ENCODE assay signal across 1 cellular context in genomic region chr2:201270293-201271001, GRCh38.
TF ChIP-seq lines count a peak whose summit lies in the region.

No MANE protein-coding gene starts in this region.

TF ChIP-seq in GM12878, 131 proteins besides CTCF, POLR2A, EP300 and RAD21:
- TF ChIP-seq, protein P1, sequence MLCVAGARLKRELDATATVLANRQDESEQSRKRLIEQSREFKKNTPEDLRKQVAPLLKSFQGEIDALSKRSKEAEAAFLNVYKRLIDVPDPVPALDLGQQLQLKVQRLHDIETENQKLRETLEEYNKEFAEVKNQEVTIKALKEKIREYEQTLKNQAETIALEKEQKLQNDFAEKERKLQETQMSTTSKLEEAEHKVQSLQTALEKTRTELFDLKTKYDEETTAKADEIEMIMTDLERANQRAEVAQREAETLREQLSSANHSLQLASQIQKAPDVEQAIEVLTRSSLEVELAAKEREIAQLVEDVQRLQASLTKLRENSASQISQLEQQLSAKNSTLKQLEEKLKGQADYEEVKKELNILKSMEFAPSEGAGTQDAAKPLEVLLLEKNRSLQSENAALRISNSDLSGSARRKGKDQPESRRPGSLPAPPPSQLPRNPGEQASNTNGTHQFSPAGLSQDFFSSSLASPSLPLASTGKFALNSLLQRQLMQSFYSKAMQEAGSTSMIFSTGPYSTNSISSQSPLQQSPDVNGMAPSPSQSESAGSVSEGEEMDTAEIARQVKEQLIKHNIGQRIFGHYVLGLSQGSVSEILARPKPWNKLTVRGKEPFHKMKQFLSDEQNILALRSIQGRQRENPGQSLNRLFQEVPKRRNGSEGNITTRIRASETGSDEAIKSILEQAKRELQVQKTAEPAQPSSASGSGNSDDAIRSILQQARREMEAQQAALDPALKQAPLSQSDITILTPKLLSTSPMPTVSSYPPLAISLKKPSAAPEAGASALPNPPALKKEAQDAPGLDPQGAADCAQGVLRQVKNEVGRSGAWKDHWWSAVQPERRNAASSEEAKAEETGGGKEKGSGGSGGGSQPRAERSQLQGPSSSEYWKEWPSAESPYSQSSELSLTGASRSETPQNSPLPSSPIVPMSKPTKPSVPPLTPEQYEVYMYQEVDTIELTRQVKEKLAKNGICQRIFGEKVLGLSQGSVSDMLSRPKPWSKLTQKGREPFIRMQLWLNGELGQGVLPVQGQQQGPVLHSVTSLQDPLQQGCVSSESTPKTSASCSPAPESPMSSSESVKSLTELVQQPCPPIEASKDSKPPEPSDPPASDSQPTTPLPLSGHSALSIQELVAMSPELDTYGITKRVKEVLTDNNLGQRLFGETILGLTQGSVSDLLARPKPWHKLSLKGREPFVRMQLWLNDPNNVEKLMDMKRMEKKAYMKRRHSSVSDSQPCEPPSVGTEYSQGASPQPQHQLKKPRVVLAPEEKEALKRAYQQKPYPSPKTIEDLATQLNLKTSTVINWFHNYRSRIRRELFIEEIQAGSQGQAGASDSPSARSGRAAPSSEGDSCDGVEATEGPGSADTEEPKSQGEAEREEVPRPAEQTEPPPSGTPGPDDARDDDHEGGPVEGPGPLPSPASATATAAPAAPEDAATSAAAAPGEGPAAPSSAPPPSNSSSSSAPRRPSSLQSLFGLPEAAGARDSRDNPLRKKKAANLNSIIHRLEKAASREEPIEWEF (IDR thresholded peaks at IDR 0.05; ENCODE audit: insufficient replicate concordance, low read depth, low read length), result no peak
- no peak for TF ChIP-seq CBX5 (IDR thresholded peaks at IDR 0.05; ENCODE audit: low read depth)
- TF ChIP-seq TCF7 (IDR thresholded peaks at IDR 0.05; ENCODE audit: borderline replicate concordance), result no peak
- TF ChIP-seq ETV6 (conservative IDR thresholded peaks at IDR 0.05 in 1 of 2, IDR thresholded peaks at IDR 0.05 in 1 of 2; ENCODE audit: borderline replicate concordance in 1 of 2, low read depth in 1 of 2), result no peak
- no peak for TF ChIP-seq CBX3 (IDR thresholded peaks at IDR 0.05; ENCODE audit: borderline replicate concordance, low read depth)
- no peak for TF ChIP-seq ATF3 (IDR thresholded peaks at IDR 0.05; ENCODE audit: borderline replicate concordance, extremely low read depth, low read depth, low read length)
- no peak for TF ChIP-seq HDGF (IDR thresholded peaks at IDR 0.05)
- no peak for TF ChIP-seq FOS (IDR thresholded peaks at IDR 0.05; ENCODE audit: borderline replicate concordance, extremely low read depth, insufficient read length)
- no peak for TF ChIP-seq ZNF622 (IDR thresholded peaks at IDR 0.05)
- no peak for TF ChIP-seq BACH1 (IDR thresholded peaks at IDR 0.05; ENCODE audit: borderline replicate concordance)
- TF ChIP-seq E4F1 (IDR thresholded peaks at IDR 0.05; ENCODE audit: borderline replicate concordance, partially characterized antibody), result no peak
- TF ChIP-seq, protein P2, sequence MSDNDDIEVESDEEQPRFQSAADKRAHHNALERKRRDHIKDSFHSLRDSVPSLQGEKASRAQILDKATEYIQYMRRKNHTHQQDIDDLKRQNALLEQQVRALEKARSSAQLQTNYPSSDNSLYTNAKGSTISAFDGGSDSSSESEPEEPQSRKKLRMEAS (IDR thresholded peaks at IDR 0.05; ENCODE audit: low read depth, low read length), result no peak
- no peak for TF ChIP-seq CREB1 (IDR thresholded peaks at IDR 0.05; ENCODE audit: low read depth)
- TF ChIP-seq TCF3 (IDR thresholded peaks at IDR 0.05; ENCODE audit: borderline replicate concordance, insufficient read depth, low read depth, low read length), result no peak
- no peak for TF ChIP-seq MEF2A (IDR thresholded peaks at IDR 0.05; ENCODE audit: insufficient read depth, low read depth, low read length)
- TF ChIP-seq, protein P3, sequence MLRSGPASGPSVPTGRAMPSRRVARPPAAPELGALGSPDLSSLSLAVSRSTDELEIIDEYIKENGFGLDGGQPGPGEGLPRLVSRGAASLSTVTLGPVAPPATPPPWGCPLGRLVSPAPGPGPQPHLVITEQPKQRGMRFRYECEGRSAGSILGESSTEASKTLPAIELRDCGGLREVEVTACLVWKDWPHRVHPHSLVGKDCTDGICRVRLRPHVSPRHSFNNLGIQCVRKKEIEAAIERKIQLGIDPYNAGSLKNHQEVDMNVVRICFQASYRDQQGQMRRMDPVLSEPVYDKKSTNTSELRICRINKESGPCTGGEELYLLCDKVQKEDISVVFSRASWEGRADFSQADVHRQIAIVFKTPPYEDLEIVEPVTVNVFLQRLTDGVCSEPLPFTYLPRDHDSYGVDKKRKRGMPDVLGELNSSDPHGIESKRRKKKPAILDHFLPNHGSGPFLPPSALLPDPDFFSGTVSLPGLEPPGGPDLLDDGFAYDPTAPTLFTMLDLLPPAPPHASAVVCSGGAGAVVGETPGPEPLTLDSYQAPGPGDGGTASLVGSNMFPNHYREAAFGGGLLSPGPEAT (IDR thresholded peaks at IDR 0.05; ENCODE audit: low read depth), result no peak
- TF ChIP-seq GABPA (IDR thresholded peaks at IDR 0.05; ENCODE audit: low read depth), result no peak
- no peak for TF ChIP-seq RUNX3 (IDR thresholded peaks at IDR 0.05; ENCODE audit: low read length)
